Comparison of ENCODE assay signal across 25 cellular contexts in the genomic region with DNA sequence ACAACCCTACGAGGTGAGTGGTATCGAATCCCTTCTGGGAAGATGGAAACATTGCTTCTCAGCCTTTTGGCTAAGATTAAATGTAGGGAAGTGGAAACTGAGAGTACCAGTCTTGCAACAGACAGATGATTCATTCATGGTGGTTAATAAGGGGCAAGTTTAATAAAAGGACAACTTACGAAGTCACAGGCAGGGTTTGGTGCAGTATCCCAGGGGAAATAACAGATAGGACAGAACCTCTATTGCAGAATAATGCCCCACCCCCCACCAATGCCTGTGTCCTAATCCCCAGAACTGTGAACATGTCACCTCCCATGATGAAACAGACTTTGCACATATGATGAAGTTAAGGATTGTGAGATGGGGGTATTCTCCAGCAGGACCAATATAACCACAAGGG.
"Had no signal": no experiment of that assay in that cellular context is flagged by ENCODE, and none has a peak within 500 bp of the region (broad histone marks: within the 10 kb centered on the region; RNA-seq: fewer than 3 reads in every experiment).

No MANE protein-coding gene starts in this region.

- H3K4me2 ChIP-seq: PC-9 had no signal

- H3K4me3 ChIP-seq: MG63, PC-9, Peyer's patch, SJCRH30 had no signal

- H3K27me3 ChIP-seq: MG63, Peyer's patch, SJCRH30 had no signal

- H3K4me1 Mint-ChIP-seq: T-helper 17 cell had no signal

- H3K27ac Mint-ChIP-seq: T-helper 17 cell had no signal

- H3K27me3 Mint-ChIP-seq: T-helper 17 cell had no signal

- H3K27ac ChIP-seq: PC-9, Peyer's patch, SJCRH30 had no signal

- H3K9me3 ChIP-seq: MG63, SJCRH30 had no signal

- DNase-seq: IMR-90, Karpas-422, KG1, MG63, NCI-H1092 treated with DMSO at 0.1 percent for 48 hours, NCI-H1436, NCI-H187, NCI-H2029, NCI-H2081 treated with DMSO at 0.1 percent for 48 hours, NCI-H2171, NCI-H226, NCI-H446, NCI-H510A, NCI-H524 treated with DMSO at 0.1 percent for 48 hours, NCI-H69, NCI-H774, OCI-M1, PC-9, Peyer's patch, SHP77 treated with DMSO at 0.1 percent for 48 hours, SJCRH30, T-helper 1 cell, T-helper 17 cell had no signal

- H2AFZ ChIP-seq: PC-9 had no signal

- H3K36me3 ChIP-seq: MG63, Peyer's patch, SJCRH30 had no signal

- H3K4me3 Mint-ChIP-seq: T-helper 17 cell had no signal

- ATAC-seq: Right ventricle myocardium inferior, SK-N-SH treated with all-trans-retinoic acid at 6 μM for 48 hours, T-helper 17 cell had no signal

- H3K4me1 ChIP-seq: Peyer's patch, SJCRH30 had no signal
